In the genomic region with DNA sequence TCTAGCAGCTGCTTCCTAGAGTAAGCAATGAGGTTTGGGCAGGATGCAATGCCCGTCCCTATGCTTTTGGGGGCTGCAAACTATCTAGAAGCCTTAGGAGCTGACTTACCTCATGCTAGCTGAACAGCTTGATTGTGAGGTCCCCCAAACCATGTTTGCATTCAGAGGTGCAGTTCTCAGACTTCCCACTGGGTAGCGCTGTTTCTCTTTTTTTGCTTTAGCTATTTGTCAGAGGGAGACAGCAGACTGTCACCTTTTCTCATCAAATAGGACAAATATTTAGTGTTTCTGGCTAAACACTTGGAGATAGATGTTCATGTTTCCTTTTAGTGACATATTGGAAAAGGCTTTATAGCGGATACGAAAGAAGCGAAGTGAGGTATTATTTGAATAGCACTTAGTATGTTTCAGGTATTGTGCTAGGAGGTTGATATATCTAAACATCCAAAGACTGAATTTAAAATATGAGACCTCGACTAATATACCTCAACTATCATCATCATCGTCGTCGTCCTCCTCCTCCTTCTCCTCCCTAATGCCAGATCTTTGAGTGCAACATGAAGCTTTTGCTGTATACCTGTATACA, we compare ENCODE assay signal across 8 cellular contexts. TPM values are rescaled to one million over a fixed set of nuclear protein-coding genes. Genes with fewer than 3 reads are reported as not detected.
DNase-seq lines count a peak whose midpoint lies in the region; ATAC-seq and TF ChIP-seq lines count a peak whose summit lies in the region.

No MANE protein-coding gene starts in this region.

- peak; percentile 86 for TF ChIP-seq CTCF in neutrophil (IDR thresholded peaks at IDR 0.05)
- peak; percentile 87 to 95 (median 94) for TF ChIP-seq CTCF in testis (IDR thresholded peaks at IDR 0.05)

- H3K9me3 ChIP-seq in neutrophil = no peaks in the 10 kb centered on the region
- H3K9me3 ChIP-seq in testis = no peaks in the 10 kb centered on the region

- H3K27ac ChIP-seq in neutrophil = no peak overlapping the region
- H3K27ac ChIP-seq in testis = no peak overlapping the region

- TF ChIP-seq POLR2A in testis (IDR thresholded peaks at IDR 0.05) = no peak

- peak; percentile 89 for ATAC-seq in GM21390 (IDR thresholded peaks at IDR 0.05; ENCODE audit: unreplicated experiment)

- 7 to 13% methylated on average over 9 of the region's 9 CpGs for WGBS in testis, 2 donors

- H3K4me3 ChIP-seq in neutrophil (ENCODE audit: low read depth in 1 of 2, low read length in 1 of 2) = no peak overlapping the region
- H3K4me3 ChIP-seq in testis = no peak overlapping the region

- H3K27me3 ChIP-seq in neutrophil (peaks cover 4% of the 10 kb centered on the region), testis (no peaks in the 10 kb centered on the region)

- intact Hi-C loops in testis (cut with DNase I; ENCODE audit: low total_unique reads) = loop anchor here (5.0 kb wide), 1 partner anchor 331 kb away; no protein-coding TSS in a partner anchor

- peaks cover 32 to 33% of the 10 kb centered on the region in 2 experiments for H3K4me1 ChIP-seq in neutrophil (ENCODE audit: control insufficient read depth in 1 of 2, insufficient read depth in 1 of 2, low read depth in 1 of 2, low read length in 1 of 2)
- H3K4me1 ChIP-seq in testis = no peaks in the 10 kb centered on the region

- DNase-seq in DMS153 (lab: John Stamatoyannopoulos, UW) (peak; percentile 22), HUDEP-2 (lab: John Stamatoyannopoulos, UW; ENCODE audit: unreplicated experiment in 76 of 76) (peak in 57 of 76 experiments; percentile 0 to 80 (median 43)), OCI-M2 (lab: John Stamatoyannopoulos, UW; ENCODE audit: unreplicated experiment) (peak; percentile 73), fibroblast of peridontal ligament (ENCODE audit: extremely low read depth) (peak; percentile 75), testis (peak; percentile 86)
- DNase-seq in activated T-cell treated with anti-CD3 and anti-CD28 coated beads, Interleukin-2, amount 50 U/mL, for 1 hour = peak; percentile 72

- H3K36me3 ChIP-seq in neutrophil (no peaks in the 10 kb centered on the region), testis (ENCODE audit: low read depth, missing control alignments) (no peaks in the 10 kb centered on the region)

RNA-seq across cellular contexts. Expression of gene TMEM192, which starts 18.7 kb away (rescaled TPM):
- 10 to 100 TPM; 16.8 to 21.7 TPM for total RNA-seq in testis
- polyA plus RNA-seq in testis (ENCODE audit: insufficient read depth, low read depth, low replicate concordance) = 25.3 TPM

Comparison
In these comparisons a context has a peak if more than half of its experiments do, and no peak if none do; other contexts are left out.
1. DNase-seq: peak in every context shown above with its lines; median percentile 86 in testis; 75 in fibroblast of peridontal ligament; 73 in OCI-M2; 72 in activated T-cell treated with anti-CD3 and anti-CD28 coated beads, Interleukin-2, amount 50 U/mL, for 1 hour; 43 in HUDEP-2; 22 in DMS153.